ENCODE assay signal across 8 cellular contexts in the genomic region with DNA sequence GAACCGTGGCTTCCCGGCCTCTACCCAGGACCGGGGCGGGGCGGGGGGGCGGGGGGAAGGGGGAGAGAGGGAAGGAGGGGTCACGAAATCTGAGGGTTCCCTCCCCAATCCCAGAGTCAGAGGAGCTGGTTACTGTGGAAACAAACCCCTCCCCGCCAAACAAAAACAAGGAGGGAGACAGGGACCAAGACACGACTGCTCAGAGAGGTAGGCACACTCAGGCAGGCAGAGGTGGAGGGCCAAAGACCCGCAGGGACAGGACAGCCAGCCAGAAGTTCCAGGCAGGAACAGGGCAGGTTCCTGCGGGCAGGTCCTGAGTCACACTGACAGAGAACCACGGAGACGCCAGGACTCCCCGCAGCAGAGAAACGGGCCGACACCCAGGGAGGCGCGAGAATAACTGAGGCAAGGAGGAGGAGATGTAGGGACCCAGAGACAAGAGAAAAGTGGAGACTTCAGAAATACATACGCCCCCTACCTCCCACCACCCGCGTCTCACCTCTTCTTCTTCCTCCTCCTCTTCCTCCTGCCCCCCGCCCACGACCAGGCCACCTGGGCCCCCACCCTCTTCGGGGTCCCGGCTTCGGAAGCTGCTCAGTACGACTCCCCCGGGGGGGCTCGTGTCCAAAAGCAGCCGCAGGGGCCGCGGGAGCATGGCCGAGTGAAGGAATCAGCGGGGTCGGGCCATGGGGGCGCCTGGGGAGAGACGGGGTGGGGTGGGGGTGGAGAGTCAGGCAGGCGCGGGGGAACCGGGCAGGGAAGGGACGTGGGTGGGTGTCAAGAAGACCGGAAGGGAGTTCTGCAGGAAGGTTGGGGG. TPM values are rescaled to one million over a fixed set of nuclear protein-coding genes. Genes with fewer than 3 reads are reported as not detected.
DNase-seq lines count a peak whose midpoint lies in the region; ATAC-seq and TF ChIP-seq lines count a peak whose summit lies in the region.

No MANE protein-coding gene starts in this region.

- H3K79me2 ChIP-seq in HCT116 (ENCODE audit: insufficient read depth, low read length) (peaks cover 21% of the 10 kb centered on the region), osteoblast (ENCODE audit: insufficient read depth, low read length) (peaks cover 18% of the 10 kb centered on the region)

- peak; percentile 61 for TF ChIP-seq POLR2A in HCT116 (IDR thresholded peaks at IDR 0.05; ENCODE audit: borderline replicate concordance, extremely low read depth, insufficient read depth, insufficient read length)

- TF ChIP-seq CTCF in HCT116 (IDR thresholded peaks at IDR 0.05 in 2 of 3, conservative IDR thresholded peaks at IDR 0.05 in 1 of 3; ENCODE audit: borderline replicate concordance in 1 of 3, insufficient read depth in 1 of 3, low read depth in 2 of 3, low read length in 2 of 3) (no peak), RWPE1 (conservative IDR thresholded peaks at IDR 0.05; ENCODE audit: low read depth) (no peak), osteoblast (IDR thresholded peaks at IDR 0.05; ENCODE audit: extremely low read depth, low read depth, low read length) (no peak)

- no peak for TF ChIP-seq RAD21 in HCT116 (IDR thresholded peaks at IDR 0.05; ENCODE audit: low read depth)

- no peaks in the 10 kb centered on the region for H3K9me2 ChIP-seq in HCT116 (ENCODE audit: insufficient read depth)

- CTCF ChIA-PET in HCT116 (lab: Charles Lee) = interaction anchor here (0.9 to 1.6 kb wide), 5 partner anchors 9 to 93 kb away, joined by 3 to 10 read pairs (median 5); partner anchors contain the start of genes B3GALT4, HSD17B8, PFDN6 and WDR46
- CTCF ChIA-PET in RWPE1 (lab: Yijun Ruan, JAX) = interaction anchor here (0.6 to 1.3 kb wide), 2 partner anchors 12 to 50 kb away, joined by 3 to 4 read pairs; no protein-coding TSS in a partner anchor

- no peaks in the 10 kb centered on the region for H3K9me3 ChIP-seq in HCT116 (ENCODE audit: control insufficient read depth in 1 of 2, insufficient read depth in 1 of 2, low read depth in 1 of 2, low read length in 2 of 2)
- no peaks in the 10 kb centered on the region for H3K9me3 ChIP-seq in adipocyte (ENCODE audit: control insufficient read depth, low read length)
- no peaks in the 10 kb centered on the region for H3K9me3 ChIP-seq in osteoblast (ENCODE audit: low read depth, low read length)

- H4K20me1 ChIP-seq in HCT116 (ENCODE audit: insufficient read depth) (no peaks in the 10 kb centered on the region), osteoblast (ENCODE audit: insufficient read depth, low read length) (peaks cover 3% of the 10 kb centered on the region)

- peaks cover 6 to 26% of the 10 kb centered on the region in 2 experiments; a peak in 3 of 4 replicates for H3K4me1 ChIP-seq in HCT116 (ENCODE audit: control insufficient read depth in 1 of 2, insufficient read depth in 2 of 2, low read length in 2 of 2)
- H3K4me1 ChIP-seq in adipocyte (ENCODE audit: control insufficient read depth, insufficient read depth, low read length) = peaks cover 16% of the 10 kb centered on the region
- no peaks in the 10 kb centered on the region for H3K4me1 ChIP-seq in osteoblast (ENCODE audit: insufficient read depth, low read length)

- intact Hi-C loops in HCT116 (cut with micrococcal nuclease) (loop anchor here (1.0 to 5.0 kb wide), 4 partner anchors 17 to 129 kb away; partner anchors contain the start of genes PHF1, RXRB, SLC39A7 and TAPBP), head of caudate nucleus (cut with DNase I) (loop anchor here (10.0 kb wide), 1 partner anchor 117 kb away; the partner anchor contains the start of genes CUTA and PHF1)

- H2AFZ ChIP-seq in HCT116 (ENCODE audit: low read depth, low read length, poor library complexity, severe bottlenecking) = no peak overlapping the region
- H2AFZ ChIP-seq in osteoblast (ENCODE audit: low read length) = no peak overlapping the region

- no TSS peak for BruUV-seq in HCT116 (replicated peaks; lab: Mats Ljungman, UMichigan)

- H3K36me3 ChIP-seq in HCT116 (ENCODE audit: control insufficient read depth in 1 of 2, insufficient read depth in 2 of 2, low read length in 2 of 2) (peaks cover 0 to 7% of the 10 kb centered on the region in 2 experiments; a peak in 1 of 4 replicates), adipocyte (ENCODE audit: control insufficient read depth, insufficient read depth, low read length, severe bottlenecking) (peaks cover 11% of the 10 kb centered on the region), osteoblast (ENCODE audit: insufficient read depth, low read length) (peaks cover 26% of the 10 kb centered on the region)

- ATAC-seq in HCT116 (peak; percentile 58), HG03159 (IDR thresholded peaks at IDR 0.05; ENCODE audit: unreplicated experiment) (no peak), HG03039 (IDR thresholded peaks at IDR 0.05; ENCODE audit: unreplicated experiment) (no peak)

- H3K4me2 ChIP-seq in HCT116 (ENCODE audit: low read length) (peak overlapping the region; percentile 100), osteoblast (ENCODE audit: insufficient read depth, low read length) (peak overlapping the region; percentile 85)

- DNase-seq in DMS 273 (lab: John Stamatoyannopoulos, UW; ENCODE audit: unreplicated experiment) = peak; percentile 81
- DNase-seq in HCT116 (ENCODE audit: low read depth, low spot score) = peak; percentile 80
- DNase-seq in RWPE1 (ENCODE audit: low spot score) = peak; percentile 93
- peak; percentile 84 for DNase-seq in adipocyte (ENCODE audit: low read depth)
- peak in 30 of 42 donors; percentile 15 to 75 (median 58) for DNase-seq in head of caudate nucleus
- DNase-seq in osteoblast (ENCODE audit: insufficient read length, low spot score, missing footprints) = peak; percentile 96

- H3K9ac ChIP-seq in HCT116 (ENCODE audit: low read length) = peak overlapping the region; percentile 84
- H3K9ac ChIP-seq in adipocyte (ENCODE audit: low read length) = peak overlapping the region; percentile 97

- POLR2A ChIA-PET in HCT116 (lab: Charles Lee) = interaction anchor here (1.0 to 1.6 kb wide), 4 partner anchors 9 to 21 kb away, joined by 7 to 13 read pairs (median 10); partner anchors contain the start of genes B3GALT4, PFDN6, WDR46 and ZBTB22
- POLR2A ChIA-PET in RWPE1 (lab: Yijun Ruan, JAX; ENCODE audit: low non-redundant PET) = interaction anchor here (1.1 to 3.6 kb wide), 2 partner anchors 9 to 21 kb away, joined by 4 to 14 read pairs; partner anchors contain the start of genes B3GALT4 and WDR46

- H3K27me3 ChIP-seq in HCT116 (ENCODE audit: insufficient read depth, low read length) = no peaks in the 10 kb centered on the region
- H3K27me3 ChIP-seq in adipocyte (replicated peaks; ENCODE audit: control insufficient read depth, insufficient read depth, low read length) = no peaks in the 10 kb centered on the region
- H3K27me3 ChIP-seq in osteoblast (ENCODE audit: insufficient read depth, low read length) = no peaks in the 10 kb centered on the region

- RAD21 ChIA-PET in HCT116 (lab: Charles Lee; ENCODE audit: low non-redundant PET in 1 of 2, low total read pairs in 2 of 2, uncharacterized antibody in 2 of 2, unreplicated experiment in 2 of 2) = no interaction called here

- H3K4me3 ChIP-seq in HCT116 (replicated peaks in 1 of 2; ENCODE audit: low read depth in 1 of 2, low read length in 2 of 2) (peak overlapping the region; percentile 76 to 85), adipocyte (ENCODE audit: low read length) (peak overlapping the region; percentile 93), osteoblast (ENCODE audit: insufficient read depth, low read length) (peak overlapping the region; percentile 84)

- peak overlapping the region; percentile 96 for H3K27ac ChIP-seq in HCT116 (ENCODE audit: low read depth, low read length)
- peak overlapping the region; percentile 98 for H3K27ac ChIP-seq in RWPE1
- peak overlapping the region; percentile 91 for H3K27ac ChIP-seq in osteoblast (ENCODE audit: low read depth, low read length)

TF ChIP-seq in HCT116, 20 proteins besides CTCF, POLR2A, EP300 and RAD21 (continues in another document):
- no peak for TF ChIP-seq JUND (IDR thresholded peaks at IDR 0.05)
- no peak for TF ChIP-seq FOSL1 (IDR thresholded peaks at IDR 0.05; ENCODE audit: low read depth)
- no peak for TF ChIP-seq CBX3 (IDR thresholded peaks at IDR 0.05; ENCODE audit: low read depth)
- TF ChIP-seq SRF (IDR thresholded peaks at IDR 0.05; ENCODE audit: low read depth) = no peak
- no peak for TF ChIP-seq REST (IDR thresholded peaks at IDR 0.05; ENCODE audit: low read depth)

RNA-seq across cellular contexts. Expression of gene RGL2, which starts 0.6 kb away (rescaled TPM):
- total RNA-seq in HCT116 (2021; ENCODE audit: unreplicated experiment) (53.4 TPM), osteoblast (33.9 and 35.5 TPM in 2 replicates)
- polyA plus RNA-seq in HCT116 (2012) = 45.4 and 48.4 TPM in 2 replicates

RNA-seq across cellular contexts. Expression of gene PFDN6, which starts 8.8 kb away (rescaled TPM):
- 90.5 TPM for total RNA-seq in HCT116 (2021; ENCODE audit: unreplicated experiment)
- polyA plus RNA-seq in HCT116 (2012) = 60.4 and 84.0 TPM in 2 replicates
- 14.1 and 15.9 TPM in 2 replicates for total RNA-seq in osteoblast

RNA-seq across cellular contexts. Expression of gene WDR46, which starts 9.1 kb away (rescaled TPM):
- total RNA-seq in HCT116 (2021; ENCODE audit: unreplicated experiment) (90.6 TPM), osteoblast (85.7 and 86.9 TPM in 2 replicates)
- polyA plus RNA-seq in HCT116 (2012) = 60.4 and 68.7 TPM in 2 replicates

RNA-seq across cellular contexts. Expression of gene TAPBP, which starts 15.7 kb away (rescaled TPM):
- total RNA-seq in HCT116 (2021; ENCODE audit: unreplicated experiment) (80.1 TPM), osteoblast (90.2 and 92.6 TPM in 2 replicates)
- 37.1 and 38.1 TPM in 2 replicates for polyA plus RNA-seq in HCT116 (2012)

RNA-seq across cellular contexts. Expression of gene ZBTB22, which starts 19.4 kb away (rescaled TPM):
- total RNA-seq in HCT116 (2021; ENCODE audit: unreplicated experiment) (11.7 TPM), osteoblast (18.6 and 19.5 TPM in 2 replicates)
- polyA plus RNA-seq in HCT116 (2012) = 15.6 and 18.7 TPM in 2 replicates
